In the genomic region with DNA sequence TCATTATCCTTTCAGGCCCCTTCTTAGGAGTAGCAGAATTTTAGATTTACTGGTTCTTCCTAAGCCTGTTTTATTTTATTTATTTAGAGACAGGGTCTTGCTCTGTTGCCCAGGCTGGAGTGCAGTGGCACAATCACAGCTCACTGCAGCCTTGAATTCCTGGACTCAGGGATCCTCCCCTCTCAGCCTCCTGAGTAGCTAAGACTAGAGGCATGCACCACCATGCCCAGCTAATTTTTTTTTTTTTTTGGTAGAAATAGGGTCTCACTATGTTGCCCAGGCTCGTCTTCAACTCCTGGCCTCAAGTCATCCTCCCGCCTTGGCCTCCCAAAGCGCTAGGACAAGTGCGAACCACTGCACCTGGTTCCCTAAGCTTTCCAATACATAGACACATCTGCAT, we compare ENCODE assay signal across 3 cellular contexts. TPM values are rescaled to one million over a fixed set of nuclear protein-coding genes. Genes with fewer than 3 reads are reported as not detected.
"Had no signal": no experiment of that assay in that cellular context is flagged by ENCODE, and none has a peak within 500 bp of the region (broad histone marks: within the 10 kb centered on the region; RNA-seq: fewer than 3 reads in every experiment).

No MANE protein-coding gene starts in this region.

RNA-seq across cellular contexts. Expression of gene SEC14L5, which starts 28.5 kb away (rescaled TPM):
- total RNA-seq: HFFc6, HT1080, IMR-90 had no signal
